ENCODE assay signal across 20 cellular contexts in genomic region chr2:23707096-23707495, GRCh38.
A peak's percentile ranks its signal among the peaks of the same experiment; 100 is the strongest.
DNase-seq lines count a peak whose midpoint lies in the region; ATAC-seq, FAIRE-seq and TF ChIP-seq lines count a peak whose summit lies in the region.
"Had no signal": no experiment of that assay in that cellular context is flagged by ENCODE, and none has a peak within 500 bp of the region (broad histone marks: within the 10 kb centered on the region; RNA-seq: fewer than 3 reads in every experiment).

No MANE protein-coding gene starts in this region.

- peak overlapping the region; percentile 28 to 86 (median 66) for H3K27ac ChIP-seq in adrenal gland
- H3K27ac ChIP-seq in gastroesophageal sphincter = peak overlapping the region; percentile 41 to 76 (median 72)
- H3K27ac ChIP-seq in osteoblast (ENCODE audit: low read depth, low read length) = no peak overlapping the region
- no peak overlapping the region for H3K27ac ChIP-seq in uterus
- H3K27ac ChIP-seq in tibial artery = no peak overlapping the region
- H3K27ac ChIP-seq: C4-2B, KMS-11 had no signal

- H3K36me3 ChIP-seq in adrenal gland (replicated peaks in 1 of 2) = peaks cover 0 to 19% of the 10 kb centered on the region in 2 donors
- H3K36me3 ChIP-seq in gastroesophageal sphincter = peaks cover 0 to 76% of the 10 kb centered on the region in 2 donors
- H3K36me3 ChIP-seq in osteoblast (ENCODE audit: insufficient read depth, low read length) = no peaks in the 10 kb centered on the region
- no peaks in the 10 kb centered on the region for H3K36me3 ChIP-seq in uterus
- peaks cover 44 to 72% (median 64%) of the 10 kb centered on the region in 3 donors for H3K36me3 ChIP-seq in tibial artery
- H3K36me3 ChIP-seq: HAP-1 had no signal

- DNase-seq in AG20443 (ENCODE audit: low spot score) (peak; percentile 9), adrenal gland (peak in 2 of 7 donors; percentile 32 to 52), osteoblast (ENCODE audit: insufficient read length, low spot score, missing footprints) (peak; percentile 9), uterus (no peak), DMS53 treated with DMSO at 0.1 percent for 48 hours (lab: John Stamatoyannopoulos, UW; ENCODE audit: unreplicated experiment) (no peak), urothelium cell line (ENCODE audit: low spot score) (no peak), tibial artery (no peak)
- DNase-seq: AML-193, DND-41, NCI-H1417, NCI-H187, NCI-H226, NCI-H524, NCI-H82, Right ventricle myocardium superior had no signal

- H3K4me1 ChIP-seq in adrenal gland (replicated peaks in 1 of 2) (peaks cover 11 to 22% of the 10 kb centered on the region in 2 donors), gastroesophageal sphincter (peaks cover 0 to 26% (median 5%) of the 10 kb centered on the region in 3 donors), osteoblast (ENCODE audit: insufficient read depth, low read length) (peaks cover 3% of the 10 kb centered on the region), uterus (no peaks in the 10 kb centered on the region), tibial artery (peaks cover 0 to 8% (median 0%) of the 10 kb centered on the region in 4 donors)
- H3K4me1 ChIP-seq: HAP-1 had no signal

- no peak overlapping the region for H3K4me2 ChIP-seq in osteoblast (ENCODE audit: insufficient read depth, low read length)
- H3K4me2 ChIP-seq: KMS-11 had no signal

- intact Hi-C loops in adrenal gland (cut with DNase I) (no loop called here), uterus (cut with DNase I; ENCODE audit: low total_unique reads) (no loop called here), tibial artery (cut with DNase I; ENCODE audit: low total_unique reads) (no loop called here)

- no peak for FAIRE-seq in urothelium cell line (lab: Jason Lieb, UNC)
- FAIRE-seq: D721Med had no signal

- 39 to 52% (median 40%) methylated on average over 9 of the region's 9 CpGs for WGBS in adrenal gland, 4 donors
- WGBS in gastroesophageal sphincter (ENCODE audit: low coverage in 1 of 2), 2 donors = 39 to 41% methylated on average over 7 to 9 of the region's 9 CpGs

- TF ChIP-seq POLR2A in adrenal gland (IDR thresholded peaks at IDR 0.05) (peak in 1 of 2 donors; percentile 9), gastroesophageal sphincter (IDR thresholded peaks at IDR 0.05) (no peak), uterus (IDR thresholded peaks at IDR 0.05) (no peak)

- no peaks in the 10 kb centered on the region for H4K20me1 ChIP-seq in osteoblast (ENCODE audit: insufficient read depth, low read length)

- no peaks in the 10 kb centered on the region for H3K27me3 ChIP-seq in adrenal gland
- no peaks in the 10 kb centered on the region for H3K27me3 ChIP-seq in gastroesophageal sphincter
- H3K27me3 ChIP-seq in osteoblast (ENCODE audit: insufficient read depth, low read length) = no peaks in the 10 kb centered on the region
- H3K27me3 ChIP-seq in uterus = no peaks in the 10 kb centered on the region
- no peaks in the 10 kb centered on the region for H3K27me3 ChIP-seq in tibial artery

- H3K9me3 ChIP-seq in adrenal gland (replicated peaks in 1 of 3) (no peaks in the 10 kb centered on the region), gastroesophageal sphincter (no peaks in the 10 kb centered on the region), osteoblast (ENCODE audit: low read depth, low read length) (no peaks in the 10 kb centered on the region), uterus (no peaks in the 10 kb centered on the region), tibial artery (no peaks in the 10 kb centered on the region)
- H3K9me3 ChIP-seq: HAP-1 had no signal

- no peak overlapping the region for H2AFZ ChIP-seq in osteoblast (ENCODE audit: low read length)

- H3K4me3 ChIP-seq in adrenal gland (no peak overlapping the region), gastroesophageal sphincter (peak overlapping the region in 1 of 2 donors; percentile 8), osteoblast (ENCODE audit: insufficient read depth, low read length) (no peak overlapping the region), uterus (no peak overlapping the region), tibial artery (no peak overlapping the region)
- H3K4me3 ChIP-seq: HAP-1 had no signal

- no peak for TF ChIP-seq EP300 in gastroesophageal sphincter (IDR thresholded peaks at IDR 0.05)

- no peaks in the 10 kb centered on the region for H3K79me2 ChIP-seq in osteoblast (ENCODE audit: insufficient read depth, low read length)

- peak in 1 of 6 experiments; percentile 10 for TF ChIP-seq CTCF in adrenal gland (IDR thresholded peaks at IDR 0.05)
- TF ChIP-seq CTCF in gastroesophageal sphincter (IDR thresholded peaks at IDR 0.05) = no peak
- TF ChIP-seq CTCF in osteoblast (IDR thresholded peaks at IDR 0.05; ENCODE audit: extremely low read depth, low read depth, low read length) = no peak
- TF ChIP-seq CTCF in uterus (IDR thresholded peaks at IDR 0.05) = no peak
- no peak for TF ChIP-seq CTCF in tibial artery (IDR thresholded peaks at IDR 0.05)

- ATAC-seq in gastroesophageal sphincter = no peak

Comparison
In these comparisons a context has a peak if more than half of its experiments do, and no peak if none do; other contexts are left out.
1. DNase-seq: peak in AG20443 (single experiment) and osteoblast (single experiment); none in uterus (0 of 2), DMS53 treated with DMSO at 0.1 percent for 48 hours (single experiment), urothelium cell line (single experiment) and tibial artery (0 of 2).
2. H3K27ac ChIP-seq: peak in adrenal gland (5 of 5) and gastroesophageal sphincter (4 of 4); none in osteoblast (single experiment), uterus (0 of 2) and tibial artery (0 of 2).